Comparison of ENCODE assay signal across 9 cellular contexts in genomic region chr6:31734247-31734702, GRCh38. TPM values are rescaled to one million over a fixed set of nuclear protein-coding genes. Genes with fewer than 3 reads are reported as not detected.
DNase-seq lines count a peak whose midpoint lies in the region; ATAC-seq and TF ChIP-seq lines count a peak whose summit lies in the region.
"Had no signal": no experiment of that assay in that cellular context is flagged by ENCODE, and none has a peak within 500 bp of the region (broad histone marks: within the 10 kb centered on the region; RNA-seq: fewer than 3 reads in every experiment).

No MANE protein-coding gene starts in this region.

- TF ChIP-seq CTCF in AG09309 (IDR thresholded peaks at IDR 0.05; ENCODE audit: control insufficient read depth, insufficient read depth, low read depth, low read length, missing control alignments) (no peak), LNCaP clone FGC (IDR thresholded peaks at IDR 0.05; ENCODE audit: control insufficient read depth, extremely low read depth, insufficient read depth) (no peak), colonic mucosa (IDR thresholded peaks at IDR 0.05) (no peak)

- ATAC-seq in naive thymus-derived CD4-positive, alpha-beta T cell: no peak
- ATAC-seq in HG02610 (IDR thresholded peaks at IDR 0.05; ENCODE audit: unreplicated experiment): no peak
- no peak for ATAC-seq in GM19463 (IDR thresholded peaks at IDR 0.05; ENCODE audit: unreplicated experiment)

- H3K4me1 ChIP-seq in colonic mucosa: peaks cover 10% of the 10 kb centered on the region
- peaks cover 37 to 45% of the 10 kb centered on the region in 2 donors for H3K4me1 ChIP-seq in naive thymus-derived CD4-positive, alpha-beta T cell (ENCODE audit: control insufficient read depth in 2 of 2, insufficient read depth in 2 of 2, low read length in 2 of 2)

- POLR2A ChIA-PET in naive thymus-derived CD4-positive, alpha-beta T cell (lab: Charles Lee): interaction anchor here (2.0 kb wide), 1 partner anchor 96 kb away, joined by 8 read pairs; no protein-coding TSS in a partner anchor

- no peaks in the 10 kb centered on the region for H3K9me3 ChIP-seq in colonic mucosa
- H3K9me3 ChIP-seq in naive thymus-derived CD4-positive, alpha-beta T cell (ENCODE audit: control insufficient read depth in 2 of 3, low read length in 3 of 3): no peaks in the 10 kb centered on the region

- H3K4me3 ChIP-seq in AG09309 (ENCODE audit: control insufficient read depth, low read depth, low read length): peak overlapping the region; percentile 85
- H3K4me3 ChIP-seq in LNCaP clone FGC (ENCODE audit: low read depth, low read length): peak overlapping the region; percentile 94
- peak overlapping the region; percentile 74 for H3K4me3 ChIP-seq in colonic mucosa
- peak overlapping the region; percentile 94 for H3K4me3 ChIP-seq in naive thymus-derived CD4-positive, alpha-beta T cell (ENCODE audit: low read length)

- H3K27ac Mint-ChIP-seq in naive thymus-derived CD4-positive, alpha-beta T cell: peak overlapping the region; percentile 70 to 94 (median 90)

- peak overlapping the region; percentile 86 to 100 (median 96) for H3K4me3 Mint-ChIP-seq in naive thymus-derived CD4-positive, alpha-beta T cell

- peaks cover 14% of the 10 kb centered on the region for H3K36me3 ChIP-seq in colonic mucosa
- H3K36me3 ChIP-seq in naive thymus-derived CD4-positive, alpha-beta T cell (ENCODE audit: control insufficient read depth in 2 of 3, insufficient read depth in 3 of 3, low read length in 3 of 3): peaks cover 5 to 25% (median 13%) of the 10 kb centered on the region in 3 experiments

- intact Hi-C loops in colonic mucosa (cut with DNase I): no loop called here
- intact Hi-C loops in naive thymus-derived CD4-positive, alpha-beta T cell (cut with micrococcal nuclease): loop anchor here (1.0 to 10.0 kb wide), 3 partner anchors 96 to 1471 kb away; partner anchors contain the start of genes DXO (in 1 of the 2), HSD17B8 (in 1 of the 2), RING1 (in 1 of the 2) and RXRB (in 1 of the 2)

- H3K9ac ChIP-seq in colonic mucosa (ENCODE audit: low read depth in 2 of 2, low read length in 2 of 2): peak overlapping the region; percentile 95 to 100

- peaks cover 26 to 75% (median 62%) of the 10 kb centered on the region in 7 donors for H3K4me1 Mint-ChIP-seq in naive thymus-derived CD4-positive, alpha-beta T cell

- H3K27ac ChIP-seq in colonic mucosa: peak overlapping the region; percentile 86
- H3K27ac ChIP-seq in naive thymus-derived CD4-positive, alpha-beta T cell (ENCODE audit: low read depth, low read length): peak overlapping the region; percentile 83

- no peaks in the 10 kb centered on the region for H3K27me3 ChIP-seq in colonic mucosa
- no peaks in the 10 kb centered on the region for H3K27me3 ChIP-seq in naive thymus-derived CD4-positive, alpha-beta T cell (ENCODE audit: control insufficient read depth in 2 of 2, insufficient read depth in 2 of 2, low read length in 2 of 2)

- CTCF ChIA-PET in naive thymus-derived CD4-positive, alpha-beta T cell (lab: Charles Lee): interaction anchor here (1.0 to 1.4 kb wide), 2 partner anchors 9 to 96 kb away, joined by 3 read pairs; no protein-coding TSS in a partner anchor

- H3K36me3 Mint-ChIP-seq in naive thymus-derived CD4-positive, alpha-beta T cell: peaks cover 0 to 44% (median 8%) of the 10 kb centered on the region in 5 donors

- DNase-seq in AG09309 (ENCODE audit: low read depth): no peak
- no peak for DNase-seq in LNCaP clone FGC (ENCODE audit: low read depth)
- no peak for DNase-seq in colonic mucosa
- DNase-seq in naive thymus-derived CD4-positive, alpha-beta T cell: no peak
- no peak for DNase-seq in islet precursor cell
- DNase-seq in SW480 (ENCODE audit: low spot score): no peak
- DNase-seq: NCI-H187 had no signal

- peaks cover 0 to 3% (median 0%) of the 10 kb centered on the region in 11 donors for H3K9me3 Mint-ChIP-seq in naive thymus-derived CD4-positive, alpha-beta T cell

- no peaks in the 10 kb centered on the region for H3K27me3 Mint-ChIP-seq in naive thymus-derived CD4-positive, alpha-beta T cell

RNA-seq across cellular contexts. Expression of gene CLIC1, which starts 2.1 kb away (rescaled TPM):
- 100 to 1,000 TPM; 622 to 646 TPM for total RNA-seq in colonic mucosa
- 100 to 1,000 TPM in 2 of 5 experiments, 10 to 100 TPM in 3; 29.3 to 494 (median 58.2) TPM for total RNA-seq in naive thymus-derived CD4-positive, alpha-beta T cell
- 100 to 1,000 TPM; 102 to 122 TPM for polyA plus RNA-seq in naive thymus-derived CD4-positive, alpha-beta T cell

RNA-seq across cellular contexts. Expression of gene DDAH2, which starts 5.2 kb away (rescaled TPM):
- total RNA-seq in colonic mucosa: 10 to 100 TPM; 92.1 to 98.7 TPM
- 10 to 100 TPM in 2 of 5 experiments, 1 to 10 TPM in 3; 4.9 to 31.4 (median 7.1) TPM for total RNA-seq in naive thymus-derived CD4-positive, alpha-beta T cell
- polyA plus RNA-seq in naive thymus-derived CD4-positive, alpha-beta T cell: 10 to 100 TPM; 13.1 to 15.3 TPM

RNA-seq across cellular contexts. Expression of gene MSH5, which starts 5.5 kb away (rescaled TPM):
- 10 to 100 TPM; 13.3 to 34.2 TPM for total RNA-seq in colonic mucosa
- 10 to 100 TPM; 10.3 to 52.2 (median 11.4) TPM for total RNA-seq in naive thymus-derived CD4-positive, alpha-beta T cell
- polyA plus RNA-seq in naive thymus-derived CD4-positive, alpha-beta T cell: 1 to 10 TPM in 1 of 2 donors, under 1 TPM in 1; 0.51 to 2.6 TPM

RNA-seq across cellular contexts. Expression of gene MPIG6B, which starts 11.1 kb away (rescaled TPM):
- total RNA-seq in colonic mucosa: under 1 TPM; 0.19 to 0.57 TPM
- total RNA-seq in naive thymus-derived CD4-positive, alpha-beta T cell: 1 to 10 TPM in 1 of 5 experiments, under 1 TPM in 4; 0.12 to 4.7 (median 0.64) TPM
- polyA plus RNA-seq in naive thymus-derived CD4-positive, alpha-beta T cell: 1 to 10 TPM in 1 of 2 donors, under 1 TPM in 1; 0.20 to 2.3 TPM

RNA-seq across cellular contexts. Expression of gene LY6G6C, which starts 12.7 kb away (rescaled TPM):
- 1 to 10 TPM in 1 of 2 donors, not detected in 1; 2.3 TPM for total RNA-seq in colonic mucosa
- total RNA-seq in naive thymus-derived CD4-positive, alpha-beta T cell: 1 to 10 TPM in 1 of 5 experiments, not detected in 4; 1.2 TPM
- not detected for polyA plus RNA-seq in naive thymus-derived CD4-positive, alpha-beta T cell
